Comparison of ENCODE assay signal across 13 cellular contexts in genomic region chr5:67006152-67006848, GRCh38.
A peak's percentile ranks its signal among the peaks of the same experiment; 100 is the strongest.
DNase-seq lines count a peak whose midpoint lies in the region; ATAC-seq and TF ChIP-seq lines count a peak whose summit lies in the region.
"Had no signal": no experiment of that assay in that cellular context is flagged by ENCODE, and none has a peak within 500 bp of the region (broad histone marks: within the 10 kb centered on the region; RNA-seq: fewer than 3 reads in every experiment).

No MANE protein-coding gene starts in this region.

- WGBS in body of pancreas, 2 donors = 78 to 81% methylated on average over 5 of the region's 5 CpGs

- H3K4me1 ChIP-seq in stomach smooth muscle (ENCODE audit: control insufficient read depth, insufficient read depth, low read length) (peaks cover 24% of the 10 kb centered on the region), body of pancreas (peaks cover 42% of the 10 kb centered on the region)

- H3K27ac Mint-ChIP-seq in activated CD8-positive, alpha-beta memory T cell treated with anti-CD3 and anti-CD28 coated beads, Interleukin-2, amount 10 ng/mL, durations not matched to agents 7 days and 5 days = no peak overlapping the region
- peak overlapping the region; percentile 92 for H3K27ac Mint-ChIP-seq in activated T-helper 17 cell treated with anti-CD3 and anti-CD28 coated beads, Interleukin-2, amount 50 U/mL, for 72 hours
- H3K27ac Mint-ChIP-seq in immature natural killer cell = no peak overlapping the region

- H3K27ac ChIP-seq in stomach smooth muscle (ENCODE audit: low read length) (no peak overlapping the region), body of pancreas (no peak overlapping the region)

- H3K36me3 Mint-ChIP-seq in activated CD8-positive, alpha-beta memory T cell treated with anti-CD3 and anti-CD28 coated beads, Interleukin-2, amount 10 ng/mL, durations not matched to agents 7 days and 5 days = peaks cover 3% of the 10 kb centered on the region
- peaks cover 72% of the 10 kb centered on the region for H3K36me3 Mint-ChIP-seq in activated T-helper 17 cell treated with anti-CD3 and anti-CD28 coated beads, Interleukin-2, amount 50 U/mL, for 72 hours (ENCODE audit: low read depth)
- H3K36me3 Mint-ChIP-seq in immature natural killer cell = no peaks in the 10 kb centered on the region

- H3K9me3 ChIP-seq in stomach smooth muscle (ENCODE audit: control insufficient read depth in 2 of 2, low read length in 2 of 2) (no peaks in the 10 kb centered on the region), body of pancreas (no peaks in the 10 kb centered on the region)

- no peak for TF ChIP-seq CTCF in body of pancreas (IDR thresholded peaks at IDR 0.05)

- no peak for TF ChIP-seq POLR2A in body of pancreas (IDR thresholded peaks at IDR 0.05)

- H3K36me3 ChIP-seq in stomach smooth muscle (ENCODE audit: control insufficient read depth in 2 of 2, insufficient read depth in 2 of 2, low read length in 2 of 2) (no peaks in the 10 kb centered on the region), body of pancreas (replicated peaks in 1 of 2; ENCODE audit: insufficient read depth in 1 of 2, low read depth in 2 of 2) (no peaks in the 10 kb centered on the region)

- intact Hi-C loops in body of pancreas (cut with DNase I) = no loop called here

- peaks cover 9% of the 10 kb centered on the region for H3K27me3 Mint-ChIP-seq in activated CD8-positive, alpha-beta memory T cell treated with anti-CD3 and anti-CD28 coated beads, Interleukin-2, amount 10 ng/mL, durations not matched to agents 7 days and 5 days
- no peaks in the 10 kb centered on the region for H3K27me3 Mint-ChIP-seq in activated T-helper 17 cell treated with anti-CD3 and anti-CD28 coated beads, Interleukin-2, amount 50 U/mL, for 72 hours
- peaks cover 0 to 5% (median 4%) of the 10 kb centered on the region in 3 donors for H3K27me3 Mint-ChIP-seq in immature natural killer cell (ENCODE audit: low read depth in 3 of 3)

- peaks cover 56% of the 10 kb centered on the region for H3K4me1 Mint-ChIP-seq in activated CD8-positive, alpha-beta memory T cell treated with anti-CD3 and anti-CD28 coated beads, Interleukin-2, amount 10 ng/mL, durations not matched to agents 7 days and 5 days
- peaks cover 59% of the 10 kb centered on the region for H3K4me1 Mint-ChIP-seq in activated T-helper 17 cell treated with anti-CD3 and anti-CD28 coated beads, Interleukin-2, amount 50 U/mL, for 72 hours
- peaks cover 20 to 35% of the 10 kb centered on the region in 2 donors for H3K4me1 Mint-ChIP-seq in immature natural killer cell

- H3K9ac ChIP-seq in stomach smooth muscle (ENCODE audit: low read length in 2 of 2) = no peak overlapping the region

- CTCF ChIA-PET in activated CD8-positive, alpha-beta memory T cell treated with anti-CD3 and anti-CD28 coated beads, Interleukin-2, amount 10 ng/mL, durations not matched to agents 7 days and 5 days (lab: Charles Lee) = interaction anchor here (0.7 to 1.1 kb wide), 2 partner anchors 21 to 23 kb away, joined by 3 read pairs; no protein-coding TSS in a partner anchor

- peak overlapping the region; percentile 80 to 90 for H3K4me3 ChIP-seq in stomach smooth muscle (ENCODE audit: low read length in 2 of 2)
- H3K4me3 ChIP-seq in body of pancreas = no peak overlapping the region

- no peak for DNase-seq in activated CD8-positive, alpha-beta memory T cell treated with anti-CD3 and anti-CD28 coated beads, Interleukin-2, amount 10 ng/mL, durations not matched to agents 7 days and 5 days
- DNase-seq in activated CD8-positive, alpha-beta memory T cell treated with anti-CD3 and anti-CD28 coated beads, Interleukin-2, amount 50 U/mL, for 4 hours = no peak
- DNase-seq in immature natural killer cell (no peak), NCI-H1694 (lab: John Stamatoyannopoulos, UW) (no peak), body of pancreas (no peak)
- DNase-seq: activated effector memory CD4-positive, alpha-beta T cell treated with Interleukin-2 at 50 U/mL for 16 hours; mesendoderm; NCI-H510A; trophoblast cell had no signal

- H3K4me3 Mint-ChIP-seq in activated CD8-positive, alpha-beta memory T cell treated with anti-CD3 and anti-CD28 coated beads, Interleukin-2, amount 10 ng/mL, durations not matched to agents 7 days and 5 days = peak overlapping the region; percentile 84
- H3K4me3 Mint-ChIP-seq in activated T-helper 17 cell treated with anti-CD3 and anti-CD28 coated beads, Interleukin-2, amount 50 U/mL, for 72 hours = peak overlapping the region; percentile 94
- peak overlapping the region in 3 of 5 donors; percentile 9 to 98 (median 14) for H3K4me3 Mint-ChIP-seq in immature natural killer cell

- no peaks in the 10 kb centered on the region for H3K9me3 Mint-ChIP-seq in activated CD8-positive, alpha-beta memory T cell treated with anti-CD3 and anti-CD28 coated beads, Interleukin-2, amount 10 ng/mL, durations not matched to agents 7 days and 5 days (ENCODE audit: low read depth)
- no peaks in the 10 kb centered on the region for H3K9me3 Mint-ChIP-seq in activated T-helper 17 cell treated with anti-CD3 and anti-CD28 coated beads, Interleukin-2, amount 50 U/mL, for 72 hours
- peaks cover 0 to 1% (median 0%) of the 10 kb centered on the region in 6 donors for H3K9me3 Mint-ChIP-seq in immature natural killer cell

- no peaks in the 10 kb centered on the region for H3K27me3 ChIP-seq in stomach smooth muscle (ENCODE audit: control insufficient read depth in 1 of 2, insufficient read depth in 2 of 2, low read length in 2 of 2)
- H3K27me3 ChIP-seq in body of pancreas = no peaks in the 10 kb centered on the region

- no peak for ATAC-seq in activated CD8-positive, alpha-beta memory T cell treated with anti-CD3 and anti-CD28 coated beads, Interleukin-2, amount 10 ng/mL, durations not matched to agents 7 days and 5 days
- peak; percentile 7 for ATAC-seq in activated T-helper 17 cell treated with anti-CD3 and anti-CD28 coated beads, Interleukin-2, amount 50 U/mL, for 72 hours (replicated peaks)
- no peak for ATAC-seq in GM21786 (IDR thresholded peaks at IDR 0.05; ENCODE audit: unreplicated experiment)
- ATAC-seq in body of pancreas = no peak
- ATAC-seq: esophagus mucosa had no signal

Comparison
In these comparisons a context has a peak if more than half of its experiments do, and no peak if none do; other contexts are left out.
1. H3K4me3 Mint-ChIP-seq: peak in every context shown above with its lines; median percentile 94 in activated T-helper 17 cell treated with anti-CD3 and anti-CD28 coated beads, Interleukin-2, amount 50 U/mL, for 72 hours; 84 in activated CD8-positive, alpha-beta memory T cell treated with anti-CD3 and anti-CD28 coated beads, Interleukin-2, amount 10 ng/mL, durations not matched to agents 7 days and 5 days; 14 in immature natural killer cell.
2. H3K4me3 ChIP-seq: peak in stomach smooth muscle (2 of 2); none in body of pancreas (0 of 2).